8 cellular contexts compared by ENCODE assay signal in genomic region chr5:137751869-137752491, GRCh38. TPM values are rescaled to one million over a fixed set of nuclear protein-coding genes. Genes with fewer than 3 reads are reported as not detected.
DNase-seq lines count a peak whose midpoint lies in the region; ATAC-seq and TF ChIP-seq lines count a peak whose summit lies in the region.

No MANE protein-coding gene starts in this region.

- H3K27ac Mint-ChIP-seq in naive B cell: peak overlapping the region in 5 of 6 donors; percentile 8 to 100 (median 35)

- H3F3A ChIP-seq in SK-N-SH (replicated peaks; ENCODE audit: insufficient read depth): peaks cover 8% of the 10 kb centered on the region

- peaks cover 59% of the 10 kb centered on the region for H3K79me2 ChIP-seq in SK-N-SH (ENCODE audit: insufficient read depth)
- H3K79me2 ChIP-seq in KMS-11 (ENCODE audit: insufficient read depth, low read depth): peaks cover 42% of the 10 kb centered on the region

- no peaks in the 10 kb centered on the region for H3K36me3 Mint-ChIP-seq in naive B cell

- no peak for TF ChIP-seq EP300 in SK-N-SH (IDR thresholded peaks at IDR 0.05; ENCODE audit: borderline replicate concordance in 1 of 2, low read depth in 1 of 2, low read length in 1 of 2)

- peak overlapping the region; percentile 34 to 97; a peak in 1 of 4 replicates for H3K27ac ChIP-seq in SK-N-SH (ENCODE audit: low read depth in 2 of 2, low read length in 1 of 2)
- peak overlapping the region; percentile 8; the same call in 1 of the 2 replicates for H3K27ac ChIP-seq in KMS-11
- H3K27ac ChIP-seq in SK-N-MC: no peak overlapping the region

- H3K36me3 ChIP-seq in SK-N-SH (replicated peaks in 1 of 2; ENCODE audit: control insufficient read depth in 1 of 2, insufficient read depth in 2 of 2, low read length in 1 of 2) (peaks cover 28 to 32% of the 10 kb centered on the region in 2 experiments), KMS-11 (ENCODE audit: insufficient read depth) (no peaks in the 10 kb centered on the region), SK-N-MC (ENCODE audit: insufficient read depth, low read length) (peaks cover 26% of the 10 kb centered on the region), endocrine pancreas (ENCODE audit: control insufficient read depth, insufficient read depth, low read length) (no peaks in the 10 kb centered on the region)

- peaks cover 60% of the 10 kb centered on the region for H4K20me1 ChIP-seq in SK-N-SH (ENCODE audit: insufficient read depth)
- peaks cover 27% of the 10 kb centered on the region for H4K20me1 ChIP-seq in KMS-11 (ENCODE audit: insufficient read depth)

- no peak for ATAC-seq in SK-N-SH treated with all-trans-retinoic acid at 6 μM for 48 hours
- ATAC-seq in naive B cell (ENCODE audit: low read depth in 2 of 2): no peak
- no peak for ATAC-seq in HG03565 (IDR thresholded peaks at IDR 0.05; ENCODE audit: unreplicated experiment)
- no peak for ATAC-seq in GM21737 (IDR thresholded peaks at IDR 0.05; ENCODE audit: unreplicated experiment)

- CTCF ChIA-PET in SK-N-SH (lab: Yijun Ruan, JAX): interaction anchor here (0.6 to 22.5 kb wide), 15 partner anchors 10 to 382 kb away, joined by 3 to 407 read pairs (median 5); partner anchors contain the start of gene KLHL3

- POLR2A ChIA-PET in SK-N-SH (lab: Yijun Ruan, JAX): interaction anchor here (0.6 to 1.6 kb wide), 2 partner anchors 10 to 11 kb away, joined by 6 to 7 read pairs; no protein-coding TSS in a partner anchor

- no peaks in the 10 kb centered on the region for H3K9me2 ChIP-seq in SK-N-SH

- TF ChIP-seq RAD21 in SK-N-SH (IDR thresholded peaks at IDR 0.05; ENCODE audit: low read length): peak; percentile 55

- peak; percentile 32 for DNase-seq in SK-N-SH
- DNase-seq in SK-N-MC (ENCODE audit: low read depth, low spot score): peak; percentile 57
- peak; percentile 11 for DNase-seq in naive B cell

- peaks cover 22 to 48% (median 27%) of the 10 kb centered on the region in 3 donors for H3K4me1 Mint-ChIP-seq in naive B cell

- peak; percentile 91 for TF ChIP-seq CTCF in SK-N-SH (IDR thresholded peaks at IDR 0.05)
- TF ChIP-seq CTCF in KMS-11 (conservative IDR thresholded peaks at IDR 0.05; ENCODE audit: low read depth, low read length): peak; percentile 87

- peak overlapping the region; percentile 87 to 100 (median 98) for H3K4me3 Mint-ChIP-seq in naive B cell

- H2AFZ ChIP-seq in SK-N-SH (ENCODE audit: low read depth): no peak overlapping the region
- H2AFZ ChIP-seq in KMS-11 (ENCODE audit: low read depth): no peak overlapping the region

- whole genome bisulfite sequencing in SK-N-SH (ENCODE audit: low lambda C conversion rate): 3% methylated on average over 7 of the region's 7 CpGs

- no peaks in the 10 kb centered on the region for H3K27me3 Mint-ChIP-seq in naive B cell

- H3K4me3 ChIP-seq in SK-N-SH (ENCODE audit: low read depth in 2 of 2, low read length in 1 of 2) (peak overlapping the region; percentile 93 to 94), KMS-11 (IDR thresholded peaks at IDR 0.05; ENCODE audit: insufficient read depth, low read depth, low read length) (no peak overlapping the region), SK-N-MC (peak overlapping the region; percentile 84), endocrine pancreas (ENCODE audit: control insufficient read depth, insufficient read depth, low read length) (peak overlapping the region; percentile 90)

- no peaks in the 10 kb centered on the region for H3K27me3 ChIP-seq in SK-N-SH (ENCODE audit: insufficient read depth)
- H3K27me3 ChIP-seq in KMS-11 (ENCODE audit: insufficient read depth, low read depth): no peaks in the 10 kb centered on the region
- no peaks in the 10 kb centered on the region for H3K27me3 ChIP-seq in endocrine pancreas (ENCODE audit: control insufficient read depth, insufficient read depth, low read length)

- H3K9me3 ChIP-seq in SK-N-SH: no peaks in the 10 kb centered on the region
- H3K9me3 ChIP-seq in SK-N-MC (ENCODE audit: low read depth, low read length): no peaks in the 10 kb centered on the region
- no peaks in the 10 kb centered on the region for H3K9me3 ChIP-seq in endocrine pancreas (ENCODE audit: control insufficient read depth, low read length)

- H3K9me3 Mint-ChIP-seq in naive B cell: no peaks in the 10 kb centered on the region

- H3K4me2 ChIP-seq in SK-N-SH (peak overlapping the region; percentile 96), KMS-11 (peak overlapping the region; percentile 63)

- peaks cover 0 to 6% of the 10 kb centered on the region in 2 experiments; a peak in 2 of 4 replicates for H3K4me1 ChIP-seq in SK-N-SH (ENCODE audit: control insufficient read depth in 1 of 2, insufficient read depth in 2 of 2, low read depth in 1 of 2, low read length in 1 of 2)
- peaks cover 17% of the 10 kb centered on the region for H3K4me1 ChIP-seq in KMS-11 (ENCODE audit: low read depth, poor library complexity, severe bottlenecking)
- H3K4me1 ChIP-seq in endocrine pancreas (ENCODE audit: control insufficient read depth, insufficient read depth, low read length): peaks cover 18% of the 10 kb centered on the region

- H3K9ac ChIP-seq in SK-N-SH (peak overlapping the region; percentile 99), KMS-11 (peak overlapping the region; percentile 96; the same call in 1 of the 2 replicates), SK-N-MC (ENCODE audit: insufficient read length) (peak overlapping the region; percentile 99), endocrine pancreas (ENCODE audit: control insufficient read depth, insufficient read depth, low read length) (peak overlapping the region; percentile 43)

TF ChIP-seq in SK-N-SH, 30 proteins besides CTCF, POLR2A, EP300 and RAD21 (continues in another document):
- TF ChIP-seq SMC3 (IDR thresholded peaks at IDR 0.05; ENCODE audit: low read depth, low read length): peak; percentile 36
- TF ChIP-seq MAX (IDR thresholded peaks at IDR 0.05; ENCODE audit: low read depth): 0 out of 2 replicates have a peak, but pooled peaks have one; percentile 64
- TF ChIP-seq FOXM1 (IDR thresholded peaks at IDR 0.05; ENCODE audit: low read depth): no peak

TF ChIP-seq in SK-N-SH treated with all-trans-retinoic acid at 6 μM for 48 hours, 23 proteins besides CTCF, POLR2A, EP300 and RAD21 (continues in another document):
- no peak for TF ChIP-seq ARNTL (CRISPR knock-in tag; IDR thresholded peaks at IDR 0.05; ENCODE audit: borderline replicate concordance, low read depth)
- no peak for TF ChIP-seq SNAI2 (CRISPR knock-in tag; IDR thresholded peaks at IDR 0.05)
- TF ChIP-seq CSDC2 (CRISPR knock-in tag; IDR thresholded peaks at IDR 0.05): no peak
- TF ChIP-seq ISL1 (CRISPR knock-in tag; IDR thresholded peaks at IDR 0.05): no peak
- TF ChIP-seq OSR1 (CRISPR knock-in tag; IDR thresholded peaks at IDR 0.05): no peak
- no peak for TF ChIP-seq PATZ1 (CRISPR knock-in tag; IDR thresholded peaks at IDR 0.05; ENCODE audit: borderline replicate concordance)
- no peak for TF ChIP-seq TSHZ2 (CRISPR knock-in tag; IDR thresholded peaks at IDR 0.05)
- no peak for TF ChIP-seq ZFP30 (CRISPR knock-in tag; IDR thresholded peaks at IDR 0.05)
- TF ChIP-seq TOX (CRISPR knock-in tag; IDR thresholded peaks at IDR 0.05; ENCODE audit: borderline replicate concordance): no peak
- TF ChIP-seq ZFP3 (CRISPR knock-in tag; IDR thresholded peaks at IDR 0.05): no peak

RNA-seq across cellular contexts. Expression of gene HNRNPA0, which starts 2.2 kb away (rescaled TPM):
- polyA plus RNA-seq in SK-N-SH (2012; rRNA removed) (19.2 and 24.9 TPM in 2 replicates), naive B cell (ENCODE audit: low read depth in 6 of 6) (10 to 100 TPM in 5 of 6 donors, 1 to 10 TPM in 1; 7.3 to 22.2 (median 17.9) TPM)
- polyA plus RNA-seq in SK-N-SH (2012; cell fraction: cytosol; rRNA removed): 18.5 and 21.0 TPM in 2 replicates
- 12.0 TPM in 2 replicates for polyA plus RNA-seq in SK-N-SH (2012; cell fraction: nucleus; rRNA removed)

RNA-seq across cellular contexts. Expression of gene KLHL3, which starts 16.1 kb away (rescaled TPM):
- polyA plus RNA-seq in SK-N-SH (2012; rRNA removed) (3.8 and 4.9 TPM in 2 replicates), naive B cell (ENCODE audit: low read depth in 6 of 6) (1 to 10 TPM in 3 of 6 donors, under 1 TPM in 3; 0.09 to 2.7 (median 0.97) TPM)
- polyA plus RNA-seq in SK-N-SH (2012; cell fraction: cytosol; rRNA removed): 1.9 and 2.3 TPM in 2 replicates
- polyA plus RNA-seq in SK-N-SH (2012; cell fraction: nucleus; rRNA removed): 22.2 and 23.7 TPM in 2 replicates

Comparison
In these comparisons a context has a peak if more than half of its experiments do, and no peak if none do; other contexts are left out.
1. H3K9ac ChIP-seq: peak in every context shown above with its lines; median percentile 99 in SK-N-SH; 99 in SK-N-MC; 96 in KMS-11; 43 in endocrine pancreas.